9 cellular contexts compared by ENCODE assay signal in the genomic region with DNA sequence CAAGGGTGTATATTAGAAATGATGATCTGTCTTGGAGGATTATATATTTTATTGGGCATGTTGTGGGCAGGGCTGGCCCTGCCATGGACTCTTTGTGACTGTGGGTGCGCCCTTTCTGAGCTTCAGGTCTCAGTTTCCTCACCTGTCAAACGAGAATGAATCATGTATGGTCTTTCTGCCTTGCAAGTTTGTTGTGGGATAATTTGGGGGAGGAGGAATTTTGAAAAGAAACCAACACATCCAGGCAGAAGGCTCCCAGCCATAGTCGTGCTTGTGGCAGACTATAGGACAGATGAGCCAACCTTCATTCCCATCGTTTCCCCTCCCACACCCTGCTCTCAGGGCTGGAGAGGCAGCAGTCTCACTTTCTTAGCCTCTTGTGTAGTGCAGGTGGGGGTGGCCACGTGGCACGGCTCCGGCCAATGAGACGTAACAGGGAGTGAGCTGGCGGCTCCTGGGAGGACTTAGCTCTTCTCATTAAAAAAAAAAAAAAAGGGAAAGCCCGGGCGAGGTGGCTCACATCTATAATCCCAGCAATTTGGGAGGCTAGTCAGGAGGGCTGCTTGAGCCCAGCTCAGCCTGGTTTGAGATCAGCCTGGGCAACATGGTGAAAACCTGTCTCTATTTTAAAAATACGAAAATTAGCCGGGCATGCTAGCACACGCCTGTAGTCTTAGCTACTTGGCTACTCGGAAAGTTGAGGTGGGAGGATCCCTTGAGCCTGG.
DNase-seq lines count a peak whose midpoint lies in the region; ATAC-seq, FAIRE-seq and TF ChIP-seq lines count a peak whose summit lies in the region.
"Had no signal": no experiment of that assay in that cellular context is flagged by ENCODE, and none has a peak within 500 bp of the region (broad histone marks: within the 10 kb centered on the region; RNA-seq: fewer than 3 reads in every experiment).

No MANE protein-coding gene starts in this region.

- H3K9ac ChIP-seq in GM23248 = no peak overlapping the region

- H3K9me3 Mint-ChIP-seq in activated naive CD8-positive, alpha-beta T cell treated with anti-CD3 and anti-CD28 coated beads, Interleukin-2, amount 50 U/mL, for 24 hours = no peaks in the 10 kb centered on the region

- no peaks in the 10 kb centered on the region for H3K79me2 ChIP-seq in GM23248 (ENCODE audit: insufficient read depth)

- no peak overlapping the region for H2AFZ ChIP-seq in GM23248

- DNase-seq in GM23248 = peak; percentile 53
- DNase-seq in NCI-H2171 treated with DMSO at 0.1 percent for 48 hours (lab: John Stamatoyannopoulos, UW) = peak; percentile 95
- peak; percentile 88 for DNase-seq in bronchial epithelial cell (ENCODE audit: low read depth)
- no peak for DNase-seq in pancreas
- DNase-seq in GM19240 (ENCODE audit: insufficient read length, low spot score) = no peak
- DNase-seq in activated naive CD8-positive, alpha-beta T cell treated with anti-CD3 and anti-CD28 coated beads, Interleukin-2, amount 50 U/mL, for 24 hours = no peak
- DNase-seq in D721Med (ENCODE audit: insufficient read length, low spot score) = no peak

- no peaks in the 10 kb centered on the region for H3K36me3 ChIP-seq in GM23248 (ENCODE audit: low read depth)
- no peaks in the 10 kb centered on the region for H3K36me3 ChIP-seq in bronchial epithelial cell (ENCODE audit: control insufficient read depth, insufficient read depth, low read length)
- H3K36me3 ChIP-seq in pancreas = no peaks in the 10 kb centered on the region

- H3K4me3 ChIP-seq in GM23248 (no peak overlapping the region), bronchial epithelial cell (ENCODE audit: low read depth, low read length) (peak overlapping the region; percentile 25), pancreas (no peak overlapping the region)

- H3F3A ChIP-seq in GM23248 (ENCODE audit: insufficient read depth) = no peaks in the 10 kb centered on the region

- ATAC-seq in pancreas = peak; percentile 73 to 87 (median 75)
- ATAC-seq in activated naive CD8-positive, alpha-beta T cell treated with anti-CD3 and anti-CD28 coated beads, Interleukin-2, amount 50 U/mL, for 24 hours = no peak
- ATAC-seq in HG03139 (IDR thresholded peaks at IDR 0.05; ENCODE audit: unreplicated experiment) = no peak

- FAIRE-seq in bronchial epithelial cell (lab: Jason Lieb, UNC) = no peak
- no peak for FAIRE-seq in pancreas (lab: Jason Lieb, UNC)
- no peak for FAIRE-seq in D721Med (lab: Jason Lieb, UNC)

- no peaks in the 10 kb centered on the region for H3K27me3 ChIP-seq in GM23248 (replicated peaks; ENCODE audit: insufficient read depth)
- no peaks in the 10 kb centered on the region for H3K27me3 ChIP-seq in bronchial epithelial cell (ENCODE audit: control insufficient read depth, insufficient read depth, low read length)
- no peaks in the 10 kb centered on the region for H3K27me3 ChIP-seq in pancreas

- H3K4me3 Mint-ChIP-seq in activated naive CD8-positive, alpha-beta T cell treated with anti-CD3 and anti-CD28 coated beads, Interleukin-2, amount 50 U/mL, for 24 hours = no peak overlapping the region

- H3K27ac Mint-ChIP-seq in activated naive CD8-positive, alpha-beta T cell treated with anti-CD3 and anti-CD28 coated beads, Interleukin-2, amount 50 U/mL, for 24 hours = no peak overlapping the region

- H3K4me1 Mint-ChIP-seq in activated naive CD8-positive, alpha-beta T cell treated with anti-CD3 and anti-CD28 coated beads, Interleukin-2, amount 50 U/mL, for 24 hours = peaks cover 14% of the 10 kb centered on the region

- H3K4me2 ChIP-seq in GM23248 (ENCODE audit: unreplicated experiment) = no peak overlapping the region

- H3K4me1 ChIP-seq in GM23248 (ENCODE audit: insufficient read depth) = peaks cover 17% of the 10 kb centered on the region
- no peaks in the 10 kb centered on the region for H3K4me1 ChIP-seq in pancreas

- peaks cover 8% of the 10 kb centered on the region for H3K27me3 Mint-ChIP-seq in activated naive CD8-positive, alpha-beta T cell treated with anti-CD3 and anti-CD28 coated beads, Interleukin-2, amount 50 U/mL, for 24 hours

- H3K9me2 ChIP-seq in GM23248 (ENCODE audit: insufficient read depth) = no peaks in the 10 kb centered on the region

- H3K9me3 ChIP-seq in GM23248 (ENCODE audit: low read depth) (no peaks in the 10 kb centered on the region), pancreas (no peaks in the 10 kb centered on the region)

- H3K36me3 Mint-ChIP-seq in activated naive CD8-positive, alpha-beta T cell treated with anti-CD3 and anti-CD28 coated beads, Interleukin-2, amount 50 U/mL, for 24 hours (ENCODE audit: low read depth) = no peaks in the 10 kb centered on the region

- intact Hi-C loops in pancreas (cut with DNase I) = no loop called here

- H4K20me1 ChIP-seq in GM23248 (ENCODE audit: insufficient read depth) = no peaks in the 10 kb centered on the region

- TF ChIP-seq CTCF in bronchial epithelial cell (IDR thresholded peaks at IDR 0.05; ENCODE audit: insufficient read depth, low read length, severe bottlenecking) (no peak), pancreas (IDR thresholded peaks at IDR 0.05) (no peak), D721Med (IDR thresholded peaks at IDR 0.05; ENCODE audit: insufficient read depth, missing control alignments) (no peak)

- 70 to 80% methylated on average over 15 of the region's 15 CpGs for WGBS in GM23248 (ENCODE audit: low coverage in 1 of 2, low lambda C conversion rate in 2 of 2, missing lambda C conversion rate in 2 of 2), 2 experiments
- WGBS in pancreas, 2 donors = 52 to 59% methylated on average over 15 of the region's 15 CpGs

- in situ Hi-C loops in GM23248 (cut with MboI) = no loop called here

- no peak overlapping the region for H3K27ac ChIP-seq in GM23248
- no peak overlapping the region for H3K27ac ChIP-seq in pancreas
- H3K27ac ChIP-seq: VCaP had no signal

Comparison
In these comparisons a context has a peak if more than half of its experiments do, and no peak if none do; other contexts are left out.
1. DNase-seq: peak in GM23248 (single experiment), NCI-H2171 treated with DMSO at 0.1 percent for 48 hours (single experiment) and bronchial epithelial cell (single experiment); none in pancreas (0 of 6), GM19240 (single experiment), activated naive CD8-positive, alpha-beta T cell treated with anti-CD3 and anti-CD28 coated beads, Interleukin-2, amount 50 U/mL, for 24 hours (single experiment) and D721Med (single experiment).
2. ATAC-seq: peak in pancreas (4 of 4); none in activated naive CD8-positive, alpha-beta T cell treated with anti-CD3 and anti-CD28 coated beads, Interleukin-2, amount 50 U/mL, for 24 hours (single experiment) and HG03139 (single experiment).